In genomic region chr15:51801391-51801835, GRCh38 we compare ENCODE assay signal across 8 cellular contexts. TPM values are rescaled to one million over a fixed set of nuclear protein-coding genes. Genes with fewer than 3 reads are reported as not detected.
DNase-seq lines count a peak whose midpoint lies in the region; ATAC-seq, FAIRE-seq and TF ChIP-seq lines count a peak whose summit lies in the region.

No MANE protein-coding gene starts in this region.

- TF ChIP-seq CTCF in WERI-Rb-1 (IDR thresholded peaks at IDR 0.05; ENCODE audit: low read depth, low read length), result peak; percentile 86

- no peak for FAIRE-seq in RCC 7860 (lab: Jason Lieb, UNC)

- POLR2A ChIA-PET in HEK293T (lab: Yijun Ruan, JAX), result no interaction called here

- DNase-seq in AG20443 (ENCODE audit: low spot score), result peak; percentile 40
- peak; percentile 25 for DNase-seq in HEK293T (ENCODE audit: extremely low spot score)
- DNase-seq in WERI-Rb-1, result peak; percentile 48
- peak in 1 of 2 donors; percentile 21 for DNase-seq in left colon
- no peak for DNase-seq in RCC 7860 (ENCODE audit: low spot score)
- DNase-seq in activated gamma-delta T cell (lab: John Stamatoyannopoulos, UW), result no peak
- no peak for DNase-seq in NCI-H2029 (lab: John Stamatoyannopoulos, UW)
- no peak for DNase-seq in NOMO-1 treated with DMSO at 0.1 percent for 48 hours (lab: John Stamatoyannopoulos, UW; ENCODE audit: unreplicated experiment)

- no peak overlapping the region for H3K27ac ChIP-seq in WERI-Rb-1

- peaks cover 2% of the 10 kb centered on the region; the same call in 1 of the 2 replicates for H3K36me3 ChIP-seq in WERI-Rb-1

- no peaks in the 10 kb centered on the region for H3K9me3 ChIP-seq in WERI-Rb-1 (ENCODE audit: severe bottlenecking)

- CTCF ChIA-PET in HEK293T (lab: Yijun Ruan, JAX), result interaction anchor here (0.8 kb wide), 1 partner anchor 120 kb away, joined by 3 read pairs; no protein-coding TSS in a partner anchor

- no peak overlapping the region for H3K4me3 ChIP-seq in WERI-Rb-1 (ENCODE audit: low read depth, low read length)

- ATAC-seq in left colon, result peak; percentile 57

- H3K27me3 ChIP-seq in WERI-Rb-1 (ENCODE audit: insufficient read depth, low read depth, severe bottlenecking), result no peaks in the 10 kb centered on the region

- intact Hi-C loops in left colon (cut with DNase I, micrococcal nuclease), result no loop called here

TF ChIP-seq in HEK293T, 16 proteins besides CTCF, POLR2A, EP300 and RAD21:
- no peak for TF ChIP-seq SP1 (IDR thresholded peaks at IDR 0.05)
- no peak for TF ChIP-seq SUZ12 (IDR thresholded peaks at IDR 0.05)
- TF ChIP-seq PKNOX1 (IDR thresholded peaks at IDR 0.05), result no peak
- TF ChIP-seq BHLHE40 (IDR thresholded peaks at IDR 0.05; ENCODE audit: borderline replicate concordance), result no peak
- TF ChIP-seq TARDBP (IDR thresholded peaks at IDR 0.05), result no peak
- TF ChIP-seq ZNF384 (IDR thresholded peaks at IDR 0.05), result no peak
- TF ChIP-seq LEF1 (IDR thresholded peaks at IDR 0.05; ENCODE audit: borderline replicate concordance), result no peak
- no peak for TF ChIP-seq ARNT (IDR thresholded peaks at IDR 0.05)
- TF ChIP-seq FOXK2 (IDR thresholded peaks at IDR 0.05), result no peak
- TF ChIP-seq HDGF (IDR thresholded peaks at IDR 0.05; ENCODE audit: borderline replicate concordance), result no peak
- TF ChIP-seq FOXM1 (IDR thresholded peaks at IDR 0.05; ENCODE audit: borderline replicate concordance), result no peak
- no peak for TF ChIP-seq CTBP1 (IDR thresholded peaks at IDR 0.05; ENCODE audit: borderline replicate concordance)
- TF ChIP-seq FOXA1 (IDR thresholded peaks at IDR 0.05), result no peak
- TF ChIP-seq NFRKB (IDR thresholded peaks at IDR 0.05), result no peak
- no peak for TF ChIP-seq ELF4 (IDR thresholded peaks at IDR 0.05)
- TF ChIP-seq L3MBTL2 (conservative IDR thresholded peaks at IDR 0.05), result no peak

RNA-seq across cellular contexts. Expression of gene TMOD3, which starts 28.0 kb away (rescaled TPM):
- total RNA-seq in left colon, result 10 to 100 TPM; 63.5 to 72.2 TPM

RNA-seq across cellular contexts. Expression of gene TMOD2, which starts 50.0 kb away (rescaled TPM):
- 1 to 10 TPM; 3.0 to 7.5 TPM for total RNA-seq in left colon

Comparison
In these comparisons a context has a peak if more than half of its experiments do, and no peak if none do; other contexts are left out.
1. DNase-seq: peak in AG20443 (single experiment), HEK293T (single experiment) and WERI-Rb-1 (single experiment); none in RCC 7860 (single experiment), activated gamma-delta T cell (single experiment), NCI-H2029 (single experiment) and NOMO-1 treated with DMSO at 0.1 percent for 48 hours (single experiment).